ENCODE assay signal across 11 cellular contexts in the genomic region with DNA sequence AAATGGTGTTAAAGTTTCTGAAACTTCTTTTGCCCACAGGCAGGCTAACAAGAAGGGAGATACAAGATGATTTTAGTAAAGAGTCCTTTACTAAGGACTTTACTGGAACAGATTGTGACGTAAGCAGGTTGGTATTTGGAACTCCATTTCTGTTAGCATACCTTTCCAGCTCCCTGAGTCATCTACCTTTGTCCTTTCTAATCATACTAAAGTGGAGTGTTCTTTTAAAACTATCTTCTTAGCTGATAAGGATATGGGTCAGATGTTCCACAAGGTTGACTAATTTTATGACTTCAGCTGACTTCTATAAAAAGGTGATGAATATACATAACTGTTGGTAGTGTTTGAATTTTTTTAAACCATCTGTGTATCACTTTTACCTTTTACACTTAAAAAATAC. TPM values are rescaled to one million over a fixed set of nuclear protein-coding genes. Genes with fewer than 3 reads are reported as not detected.
DNase-seq lines count a peak whose midpoint lies in the region; ATAC-seq and TF ChIP-seq lines count a peak whose summit lies in the region.
"Had no signal": no experiment of that assay in that cellular context is flagged by ENCODE, and none has a peak within 500 bp of the region (broad histone marks: within the 10 kb centered on the region; RNA-seq: fewer than 3 reads in every experiment).

No MANE protein-coding gene starts in this region.

- no peaks in the 10 kb centered on the region for H3K27me3 ChIP-seq in foreskin keratinocyte
- H3K27me3 ChIP-seq in gastrocnemius medialis: no peaks in the 10 kb centered on the region
- H3K27me3 ChIP-seq: SJSA1 had no signal

- peaks cover 44% of the 10 kb centered on the region for H3K4me1 Mint-ChIP-seq in activated CD4-positive, alpha-beta memory T cell treated with anti-CD3 and anti-CD28 coated beads for 36 hours (ENCODE audit: low read depth)
- H3K4me1 Mint-ChIP-seq in activated CD4-positive, alpha-beta memory T cell treated with anti-CD3 and anti-CD28 coated beads, Interleukin-2, amount 10 ng/mL, durations not matched to agents 7 days and 5 days: peaks cover 47% of the 10 kb centered on the region
- peaks cover 22% of the 10 kb centered on the region for H3K4me1 Mint-ChIP-seq in T-helper 17 cell

- in situ Hi-C loops in gastrocnemius medialis (cut with MboI; ENCODE audit: low sequenced_read_pairs in 4 of 4): loop anchor here in 2 of 4 donors (10.0 to 25.0 kb wide), 2 partner anchors 168 to 176 kb away; no protein-coding TSS in a partner anchor

- H3K4me3 ChIP-seq in gastrocnemius medialis: no peak overlapping the region
- H3K4me3 ChIP-seq: SJSA1 had no signal

- H3K4me1 ChIP-seq in foreskin keratinocyte (peaks cover 42% of the 10 kb centered on the region), gastrocnemius medialis (peaks cover 52 to 67% of the 10 kb centered on the region in 2 donors)

- H3K4me3 Mint-ChIP-seq in activated CD4-positive, alpha-beta memory T cell treated with anti-CD3 and anti-CD28 coated beads for 36 hours: no peak overlapping the region
- H3K4me3 Mint-ChIP-seq in activated CD4-positive, alpha-beta memory T cell treated with anti-CD3 and anti-CD28 coated beads, Interleukin-2, amount 10 ng/mL, durations not matched to agents 7 days and 5 days: no peak overlapping the region
- no peak overlapping the region for H3K4me3 Mint-ChIP-seq in T-helper 17 cell

- no peaks in the 10 kb centered on the region for H3K9me3 Mint-ChIP-seq in activated CD4-positive, alpha-beta memory T cell treated with anti-CD3 and anti-CD28 coated beads for 36 hours
- no peaks in the 10 kb centered on the region for H3K9me3 Mint-ChIP-seq in activated CD4-positive, alpha-beta memory T cell treated with anti-CD3 and anti-CD28 coated beads, Interleukin-2, amount 10 ng/mL, durations not matched to agents 7 days and 5 days

- peak overlapping the region; percentile 72 for H3K27ac Mint-ChIP-seq in activated CD4-positive, alpha-beta memory T cell treated with anti-CD3 and anti-CD28 coated beads for 36 hours
- no peak overlapping the region for H3K27ac Mint-ChIP-seq in activated CD4-positive, alpha-beta memory T cell treated with anti-CD3 and anti-CD28 coated beads, Interleukin-2, amount 10 ng/mL, durations not matched to agents 7 days and 5 days
- peak overlapping the region; percentile 74 for H3K27ac Mint-ChIP-seq in T-helper 17 cell

- no peaks in the 10 kb centered on the region for H3K27me3 Mint-ChIP-seq in activated CD4-positive, alpha-beta memory T cell treated with anti-CD3 and anti-CD28 coated beads for 36 hours
- no peaks in the 10 kb centered on the region for H3K27me3 Mint-ChIP-seq in activated CD4-positive, alpha-beta memory T cell treated with anti-CD3 and anti-CD28 coated beads, Interleukin-2, amount 10 ng/mL, durations not matched to agents 7 days and 5 days
- no peaks in the 10 kb centered on the region for H3K27me3 Mint-ChIP-seq in T-helper 17 cell

- no peak for TF ChIP-seq POLR2A in gastrocnemius medialis (IDR thresholded peaks at IDR 0.05)

- ATAC-seq in T-helper 17 cell (no peak), foreskin keratinocyte (peak; percentile 95), gastrocnemius medialis (peak; percentile 39 to 69), HG02763 (IDR thresholded peaks at IDR 0.05; ENCODE audit: unreplicated experiment) (no peak)

- intact Hi-C loops in activated CD4-positive, alpha-beta memory T cell treated with anti-CD3 and anti-CD28 coated beads for 36 hours (cut with micrococcal nuclease): no loop called here
- intact Hi-C loops in gastrocnemius medialis (cut with DNase I; ENCODE audit: low total_unique reads): loop anchor here (5.0 kb wide), 1 partner anchor 166 kb away; no protein-coding TSS in a partner anchor

- H3K36me3 Mint-ChIP-seq in activated CD4-positive, alpha-beta memory T cell treated with anti-CD3 and anti-CD28 coated beads for 36 hours: peaks cover 24% of the 10 kb centered on the region
- peaks cover 65% of the 10 kb centered on the region for H3K36me3 Mint-ChIP-seq in activated CD4-positive, alpha-beta memory T cell treated with anti-CD3 and anti-CD28 coated beads, Interleukin-2, amount 10 ng/mL, durations not matched to agents 7 days and 5 days (ENCODE audit: low read depth)
- H3K36me3 Mint-ChIP-seq in T-helper 17 cell (ENCODE audit: low read depth): peaks cover 6% of the 10 kb centered on the region

- no peak for DNase-seq in activated CD4-positive, alpha-beta memory T cell treated with anti-CD3 and anti-CD28 coated beads for 36 hours
- DNase-seq in activated CD4-positive, alpha-beta memory T cell treated with anti-CD3 and anti-CD28 coated beads, Interleukin-2, amount 10 ng/mL, durations not matched to agents 7 days and 5 days: no peak
- no peak for DNase-seq in T-helper 17 cell
- peak; percentile 87 to 95 for DNase-seq in foreskin keratinocyte
- DNase-seq in gastrocnemius medialis: no peak
- no peak for DNase-seq in activated CD4-positive, alpha-beta T cell treated with anti-CD3 and anti-CD28 coated beads, Interleukin-2, amount 50 U/mL, for 4 hours
- DNase-seq in COLO668 (lab: John Stamatoyannopoulos, UW; ENCODE audit: unreplicated experiment): no peak
- DNase-seq: cerebellar nuclear complex, NCI-H446 had no signal

- TF ChIP-seq CTCF in foreskin keratinocyte (conservative IDR thresholded peaks at IDR 0.05): peak; percentile 4
- TF ChIP-seq CTCF in gastrocnemius medialis (IDR thresholded peaks at IDR 0.05 in 4 of 5, conservative IDR thresholded peaks at IDR 0.05 in 1 of 5): no peak

- H3K27ac ChIP-seq in foreskin keratinocyte (peak overlapping the region; percentile 13), gastrocnemius medialis (peak overlapping the region; percentile 78 to 97 (median 82))
- H3K27ac ChIP-seq: SJSA1 had no signal

- POLR2A ChIA-PET in activated CD4-positive, alpha-beta memory T cell treated with anti-CD3 and anti-CD28 coated beads for 36 hours (lab: Charles Lee): interaction anchor here (1.0 to 2.4 kb wide), 3 partner anchors 11 to 274 kb away, joined by 3 to 10 read pairs (median 3); partner anchors contain the start of gene UGP2
- POLR2A ChIA-PET in activated CD4-positive, alpha-beta memory T cell treated with anti-CD3 and anti-CD28 coated beads, Interleukin-2, amount 10 ng/mL, durations not matched to agents 7 days and 5 days (lab: Charles Lee): interaction anchor here (18.3 kb wide), 1 partner anchor 19 kb away, joined by 738 read pairs; the partner anchor contains the start of gene UGP2

- CTCF ChIA-PET in activated CD4-positive, alpha-beta memory T cell treated with anti-CD3 and anti-CD28 coated beads for 36 hours (lab: Charles Lee): interaction anchor here (0.9 to 4.9 kb wide), 7 partner anchors 12 to 465 kb away, joined by 3 to 56 read pairs (median 28); no protein-coding TSS in a partner anchor
- CTCF ChIA-PET in activated CD4-positive, alpha-beta memory T cell treated with anti-CD3 and anti-CD28 coated beads, Interleukin-2, amount 10 ng/mL, durations not matched to agents 7 days and 5 days (lab: Charles Lee): interaction anchor here (11.7 to 13.2 kb wide), 2 partner anchors 19 to 163 kb away, joined by 89 to 167 read pairs; partner anchors contain the start of gene UGP2

- H3K36me3 ChIP-seq in gastrocnemius medialis: peaks cover 0 to 40% of the 10 kb centered on the region in 2 donors

- H3K9me3 ChIP-seq in T-helper 17 cell (ENCODE audit: control insufficient read depth, low read length, poor library complexity, severe bottlenecking): no peaks in the 10 kb centered on the region
- H3K9me3 ChIP-seq in gastrocnemius medialis: no peaks in the 10 kb centered on the region
- H3K9me3 ChIP-seq: SJSA1 had no signal

RNA-seq across cellular contexts. Expression of gene UGP2, which starts 21.1 kb away (rescaled TPM):
- 100 to 1,000 TPM; 113 to 119 TPM for total RNA-seq in activated CD4-positive, alpha-beta memory T cell treated with anti-CD3 and anti-CD28 coated beads for 36 hours
- total RNA-seq in activated CD4-positive, alpha-beta memory T cell treated with anti-CD3 and anti-CD28 coated beads, Interleukin-2, amount 10 ng/mL, durations not matched to agents 7 days and 5 days: 100 to 1,000 TPM; 180 TPM
- total RNA-seq in T-helper 17 cell (10 to 100 TPM; 68.7 to 82.7 TPM), foreskin keratinocyte (157 and 178 TPM in 2 replicates), gastrocnemius medialis (100 to 1,000 TPM; 398 to 784 (median 580) TPM)
- polyA plus RNA-seq in foreskin keratinocyte: 96.5 and 100 TPM in 2 replicates

Comparison
In these comparisons a context has a peak if more than half of its experiments do, and no peak if none do; other contexts are left out.
1. DNase-seq: peak in foreskin keratinocyte (2 of 2); none in activated CD4-positive, alpha-beta memory T cell treated with anti-CD3 and anti-CD28 coated beads for 36 hours (single experiment), activated CD4-positive, alpha-beta memory T cell treated with anti-CD3 and anti-CD28 coated beads, Interleukin-2, amount 10 ng/mL, durations not matched to agents 7 days and 5 days (single experiment), T-helper 17 cell (0 of 3), gastrocnemius medialis (0 of 2), activated CD4-positive, alpha-beta T cell treated with anti-CD3 and anti-CD28 coated beads, Interleukin-2, amount 50 U/mL, for 4 hours (0 of 2) and COLO668 (single experiment).
2. ATAC-seq: peak in foreskin keratinocyte (single experiment) and gastrocnemius medialis (2 of 2); none in T-helper 17 cell (single experiment) and HG02763 (single experiment).